19 cellular contexts compared by ENCODE assay signal in genomic region chr7:26614503-26614902, GRCh38.
DNase-seq lines count a peak whose midpoint lies in the region; ATAC-seq, FAIRE-seq and TF ChIP-seq lines count a peak whose summit lies in the region.
"Had no signal": no experiment of that assay in that cellular context is flagged by ENCODE, and none has a peak within 500 bp of the region (broad histone marks: within the 10 kb centered on the region; RNA-seq: fewer than 3 reads in every experiment).

No MANE protein-coding gene starts in this region.

- CTCF ChIA-PET in HEK293 (lab: Yijun Ruan, JAX): no interaction called here
- CTCF ChIA-PET in H1 (lab: Charles Lee; ENCODE audit: partially characterized antibody): interaction anchor here (0.5 to 2.0 kb wide), 6 partner anchors 9 to 245 kb away, joined by 3 to 8 read pairs (median 3); no protein-coding TSS in a partner anchor

- FAIRE-seq in H1 (lab: Jason Lieb, UNC) (no peak), D721Med (lab: Jason Lieb, UNC) (no peak)
- FAIRE-seq: A204.1, GM12892 had no signal

- no peak overlapping the region for H2BK5ac ChIP-seq in H1 (ENCODE audit: low read depth, low read length)

- H3K36me3 ChIP-seq in HEK293 (ENCODE audit: control insufficient read depth in 2 of 2, insufficient read depth in 1 of 2, low read length in 2 of 2): no peaks in the 10 kb centered on the region
- no peaks in the 10 kb centered on the region for H3K36me3 ChIP-seq in H1 (ENCODE audit: control insufficient read depth in 2 of 4, insufficient read depth in 4 of 4, low read length in 3 of 4)
- H3K36me3 ChIP-seq in psoas muscle (ENCODE audit: insufficient read depth in 1 of 2, low read depth in 1 of 2): no peaks in the 10 kb centered on the region

- H3K27ac ChIP-seq in HEK293 (ENCODE audit: extremely low read depth, low read depth, low read length) (no peak overlapping the region), H1 (ENCODE audit: low read depth, low read length) (no peak overlapping the region), psoas muscle (no peak overlapping the region)
- H3K27ac ChIP-seq: HL-60 had no signal

- no peak overlapping the region for H3K9ac ChIP-seq in H1 (replicated peaks in 1 of 4; ENCODE audit: extremely low read depth in 1 of 4, low read depth in 3 of 4, low read length in 3 of 4)

- H3K79me2 ChIP-seq in H1 (ENCODE audit: control insufficient read depth in 1 of 2, insufficient read depth in 2 of 2, low read length in 2 of 2): no peaks in the 10 kb centered on the region

- no peak overlapping the region for H4K5ac ChIP-seq in H1 (ENCODE audit: insufficient read length, low read depth, low read length)

- POLR2A ChIA-PET in HEK293 (lab: Yijun Ruan, JAX) (no interaction called here), H1 (lab: Charles Lee; ENCODE audit: partially characterized antibody) (interaction anchor here (1.0 kb wide), 1 partner anchor 91 kb away, joined by 3 read pairs; no protein-coding TSS in a partner anchor)

- H3K79me1 ChIP-seq in H1 (ENCODE audit: low read depth, low read length): no peaks in the 10 kb centered on the region

- ATAC-seq in psoas muscle (no peak), GM21717 (IDR thresholded peaks at IDR 0.05; ENCODE audit: unreplicated experiment) (no peak)

- 0 out of 2 replicates have a peak overlapping the region, but pooled peaks have one; percentile 53 for H2BK15ac ChIP-seq in H1 (ENCODE audit: low read length)

- H3K27me3 Mint-ChIP-seq in type B pancreatic cell: peaks cover 15% of the 10 kb centered on the region
- H3K27me3 Mint-ChIP-seq: B cell had no signal

- in situ Hi-C loops in G401 (cut with HindIII; ENCODE audit: low sequenced_read_pairs): no loop called here

- H3K23ac ChIP-seq in H1 (ENCODE audit: insufficient read length): no peak overlapping the region

- TF ChIP-seq CTCF in HEK293 (tag by site-specific recombination; IDR thresholded peaks at IDR 0.05) (no peak), H1 (IDR thresholded peaks at IDR 0.05; ENCODE audit: control extremely low read depth in 1 of 3, insufficient read depth in 1 of 3, low read depth in 1 of 3, low read length in 3 of 3) (no peak), type B pancreatic cell (conservative IDR thresholded peaks at IDR 0.05) (no peak), D721Med (IDR thresholded peaks at IDR 0.05; ENCODE audit: insufficient read depth, missing control alignments) (no peak), psoas muscle (IDR thresholded peaks at IDR 0.05) (no peak)

- H3K23me2 ChIP-seq in H1 (ENCODE audit: low read depth, low read length): no peaks in the 10 kb centered on the region

- no peak overlapping the region for H2AFZ ChIP-seq in H1 (ENCODE audit: low read length)

- 83% methylated on average over 11 of the region's 11 CpGs; no CpG with 5 or more reads in 1 of the 2 experiments for WGBS in H1 (ENCODE audit: extremely low coverage in 1 of 2, insufficient coverage in 1 of 2, insufficient read length in 1 of 2, insufficient replicate concordance in 2 of 2, low coverage in 1 of 2, low lambda C conversion rate in 2 of 2, missing lambda C conversion rate in 1 of 2), 2 experiments
- 81 to 92% (median 87%) methylated on average over 11 of the region's 11 CpGs for WGBS in psoas muscle, 3 donors

- no peaks in the 10 kb centered on the region for H4K20me1 ChIP-seq in H1 (replicated peaks in 1 of 2; ENCODE audit: control insufficient read depth in 1 of 2, insufficient read depth in 2 of 2, low read length in 2 of 2)

- TF ChIP-seq POLR2A in H1 (IDR thresholded peaks at IDR 0.05; ENCODE audit: control extremely low read depth in 1 of 2, low read depth in 2 of 2, low read length in 2 of 2): no peak

- no peak overlapping the region; the same call in 1 of the 2 replicates for H3K18ac ChIP-seq in H1 (ENCODE audit: extremely low read depth, low read length)

- no peak for TF ChIP-seq EP300 in H1 (IDR thresholded peaks at IDR 0.05; ENCODE audit: borderline replicate concordance in 1 of 2, low read depth in 2 of 2, low read length in 2 of 2)

- H3K27ac Mint-ChIP-seq in type B pancreatic cell: no peak overlapping the region
- H3K27ac Mint-ChIP-seq: B cell; CD4-positive, alpha-beta T cell had no signal

- H3K9me3 Mint-ChIP-seq in type B pancreatic cell: no peaks in the 10 kb centered on the region
- H3K9me3 Mint-ChIP-seq: CD4-positive, alpha-beta T cell had no signal

- H3K27me3 ChIP-seq in H1 (replicated peaks in 1 of 4; ENCODE audit: control insufficient read depth in 3 of 4, extremely low read depth in 1 of 4, insufficient read depth in 3 of 4, low read length in 3 of 4): no peaks in the 10 kb centered on the region; a peak in 1 of 7 replicates
- H3K27me3 ChIP-seq in psoas muscle (ENCODE audit: insufficient read depth in 3 of 3, low read length in 2 of 3): peaks cover 0 to 3% (median 0%) of the 10 kb centered on the region in 3 donors

- H3K4me3 ChIP-seq in HEK293 (ENCODE audit: low read depth, low read length) (no peak overlapping the region), H1 (ENCODE audit: extremely low read depth in 1 of 4, insufficient read depth in 2 of 4, low read depth in 3 of 4, low read length in 4 of 4) (no peak overlapping the region), psoas muscle (no peak overlapping the region)

- H3K4me1 ChIP-seq in HEK293 (ENCODE audit: control insufficient read depth, insufficient read depth, low read length) (no peaks in the 10 kb centered on the region), H1 (replicated peaks in 1 of 4; ENCODE audit: control insufficient read depth in 3 of 4, insufficient read depth in 4 of 4, low read length in 3 of 4) (no peaks in the 10 kb centered on the region; a peak in 1 of 7 replicates), psoas muscle (no peaks in the 10 kb centered on the region)

- H3K4me3 Mint-ChIP-seq in type B pancreatic cell: no peak overlapping the region
- H3K4me3 Mint-ChIP-seq: B cell; CD4-positive, alpha-beta T cell had no signal

- H3K4me1 Mint-ChIP-seq in type B pancreatic cell (ENCODE audit: unreplicated experiment): peaks cover 9% of the 10 kb centered on the region
- H3K4me1 Mint-ChIP-seq: B cell had no signal

- no peak overlapping the region for H3K14ac ChIP-seq in H1 (ENCODE audit: insufficient read length)

- H2BK120ac ChIP-seq in H1 (replicated peaks; ENCODE audit: low read depth, low read length): no peak overlapping the region

- no peak overlapping the region; the same call in 1 of the 2 replicates for H2AK5ac ChIP-seq in H1 (ENCODE audit: low read depth, low read length)

- H2BK12ac ChIP-seq in H1 (ENCODE audit: low read depth, low read length): no peak overlapping the region

- H3K4ac ChIP-seq in H1 (replicated peaks; ENCODE audit: insufficient read length, low read depth, low read length): no peak overlapping the region

- peak; percentile 38 for DNase-seq in G401 (ENCODE audit: low spot score)
- no peak for DNase-seq in H1 (ENCODE audit: low read depth in 1 of 2, low spot score in 2 of 2)
- peak; percentile 53 for DNase-seq in type B pancreatic cell (ENCODE audit: extremely low spot score, unreplicated experiment)
- DNase-seq in D721Med (ENCODE audit: insufficient read length, low spot score): no peak
- DNase-seq in psoas muscle: no peak
- DNase-seq: C1 segment of cervical spinal cord; Calu3; CD4-positive, alpha-beta T cell; DMS79 treated with DMSO at 0.1 percent for 48 hours; EL; GDM1; GOT3; HCEC 1CT had no signal

- intact Hi-C loops in psoas muscle (cut with DNase I): no loop called here

- H4K91ac ChIP-seq in H1 (replicated peaks; ENCODE audit: insufficient read length, low read length): no peak overlapping the region

- H3K36me3 Mint-ChIP-seq in type B pancreatic cell: no peaks in the 10 kb centered on the region

- no peak overlapping the region for H3K56ac ChIP-seq in H1 (replicated peaks; ENCODE audit: insufficient read length, low read depth, low read length)

- no peak overlapping the region for H2BK20ac ChIP-seq in H1 (ENCODE audit: low read length)

- no peak overlapping the region for H3K4me2 ChIP-seq in H1 (ENCODE audit: insufficient read depth in 1 of 2, low read depth in 2 of 2, low read length in 2 of 2)

- no peak for TF ChIP-seq RAD21 in H1 (IDR thresholded peaks at IDR 0.05 in 1 of 2, conservative IDR thresholded peaks at IDR 0.05 in 1 of 2; ENCODE audit: low read depth in 2 of 2, low read length in 2 of 2)

- H3K9me3 ChIP-seq in HEK293 (ENCODE audit: control insufficient read depth, insufficient read depth, low read depth, low read length) (no peaks in the 10 kb centered on the region), H1 (ENCODE audit: insufficient read depth in 2 of 2, low read depth in 1 of 2, low read length in 1 of 2) (no peaks in the 10 kb centered on the region), psoas muscle (no peaks in the 10 kb centered on the region)

- H4K8ac ChIP-seq in H1 (ENCODE audit: extremely low read depth, insufficient read depth, low read length): no peak overlapping the region

TF ChIP-seq in HEK293, 187 proteins besides CTCF, POLR2A, EP300 and RAD21 (continues in another document):
- TF ChIP-seq AEBP2 (tag by site-specific recombination; IDR thresholded peaks at IDR 0.05; ENCODE audit: borderline replicate concordance) (no peak), EGR2 (tag by site-specific recombination; IDR thresholded peaks at IDR 0.05; ENCODE audit: low read depth) (0 out of 2 replicates have a peak, but pooled peaks have one; percentile 7)

TF ChIP-seq in H1, 55 proteins besides CTCF, POLR2A, EP300 and RAD21:
- no peak for TF ChIP-seq SAP30 (IDR thresholded peaks at IDR 0.05; ENCODE audit: insufficient read depth, insufficient replicate concordance, low read length)
- no peak for TF ChIP-seq POU5F1 (IDR thresholded peaks at IDR 0.05; ENCODE audit: low read depth, low read length)
- TF ChIP-seq ATF2 (IDR thresholded peaks at IDR 0.05; ENCODE audit: low read length): no peak
- no peak for TF ChIP-seq RFX5 (IDR thresholded peaks at IDR 0.05; ENCODE audit: borderline replicate concordance, low read depth, low read length)

Comparison
In these comparisons a context has a peak if more than half of its experiments do, and no peak if none do; other contexts are left out.
1. DNase-seq: peak in G401 (single experiment) and type B pancreatic cell (single experiment); none in H1 (0 of 2), D721Med (single experiment) and psoas muscle (0 of 2).